Comparison of ENCODE assay signal across 26 cellular contexts in genomic region chr3:195265363-195265976, GRCh38.
"Had no signal": no experiment of that assay in that cellular context is flagged by ENCODE, and none has a peak within 500 bp of the region (broad histone marks: within the 10 kb centered on the region; RNA-seq: fewer than 3 reads in every experiment).

No MANE protein-coding gene starts in this region.

- H3K4me2 ChIP-seq: SK-N-SH had no signal

- H3K36me3 Mint-ChIP-seq: activated naive CD4-positive, alpha-beta T cell treated with anti-CD3 and anti-CD28 coated beads, Interleukin-2, amount 50 U/mL, for 72 hours had no signal

- H3K36me3 ChIP-seq: Peyer's patch, SJCRH30, WERI-Rb-1 had no signal

- ATAC-seq: activated naive CD4-positive, alpha-beta T cell treated with anti-CD3 and anti-CD28 coated beads, Interleukin-2, amount 50 U/mL, for 72 hours; activated naive CD8-positive, alpha-beta T cell treated with anti-CD3 and anti-CD28 coated beads, Interleukin-2, amount 50 U/mL, for 24 hours; activated T-cell treated with anti-CD3 and anti-CD28 coated beads, Interleukin-2, amount 50 U/mL, for 4 hours had no signal

- H3K27me3 ChIP-seq: Peyer's patch, SJCRH30 had no signal

- H3K9me3 Mint-ChIP-seq: activated naive CD4-positive, alpha-beta T cell treated with anti-CD3 and anti-CD28 coated beads, Interleukin-2, amount 50 U/mL, for 72 hours; activated naive CD8-positive, alpha-beta T cell treated with anti-CD3 and anti-CD28 coated beads, Interleukin-2, amount 50 U/mL, for 24 hours; activated T-cell treated with anti-CD3 and anti-CD28 coated beads, Interleukin-2, amount 50 U/mL, for 4 hours had no signal

- DNase-seq: activated CD4-positive, alpha-beta T cell treated with anti-CD3 and anti-CD28 coated beads for 4 hours; activated CD4-positive, alpha-beta T cell treated with anti-CD3 and anti-CD28 coated beads, Interleukin-2, amount 50 U/mL, for 4 hours; activated CD8-positive, alpha-beta memory T cell treated with anti-CD3 and anti-CD28 coated beads for 24 hours; activated effector memory CD4-positive, alpha-beta T cell treated with anti-CD3 and anti-CD28 coated beads, Interleukin-2, amount 50 U/mL, for 16 hours; activated naive CD4-positive, alpha-beta T cell treated with Interleukin-2 at 50 U/mL for 16 hours; activated naive CD8-positive, alpha-beta T cell treated with anti-CD3 and anti-CD28 coated beads, Interleukin-2, amount 50 U/mL, for 24 hours; activated T-cell treated with anti-CD3 and anti-CD28 coated beads, Interleukin-2, amount 50 U/mL, for 4 hours; amniotic stem cell; cerebellar nuclear complex; NCI-H1092 treated with DMSO at 0.1 percent for 48 hours; NCI-H1417 treated with DMSO at 0.1 percent for 48 hours; NCI-H1694; NCI-H2029; NCI-H345; NCI-H510A; NCI-H526 treated with DMSO at 0.1 percent for 48 hours; NCI-H82; OCI-M1; Peyer's patch; Right ventricle myocardium superior; SJCRH30; SK-N-SH; T-helper 1 cell; WERI-Rb-1 had no signal

- H3K27ac ChIP-seq: Peyer's patch, RWPE1, SJCRH30, WERI-Rb-1 had no signal

- H3K9me3 ChIP-seq: Peyer's patch, SJCRH30, SK-N-SH had no signal

- H3K27me3 Mint-ChIP-seq: activated naive CD8-positive, alpha-beta T cell treated with anti-CD3 and anti-CD28 coated beads, Interleukin-2, amount 50 U/mL, for 24 hours had no signal

- H3K4me3 Mint-ChIP-seq: activated naive CD8-positive, alpha-beta T cell treated with anti-CD3 and anti-CD28 coated beads, Interleukin-2, amount 50 U/mL, for 24 hours; activated T-cell treated with anti-CD3 and anti-CD28 coated beads, Interleukin-2, amount 50 U/mL, for 4 hours had no signal

- H3K9me2 ChIP-seq: SK-N-SH had no signal

- H3K4me3 ChIP-seq: Peyer's patch, SJCRH30 had no signal

- H3K9ac ChIP-seq: SK-N-SH had no signal

- H3K27ac Mint-ChIP-seq: activated naive CD8-positive, alpha-beta T cell treated with anti-CD3 and anti-CD28 coated beads, Interleukin-2, amount 50 U/mL, for 24 hours had no signal

- H3K4me1 ChIP-seq: SJCRH30 had no signal
